In genomic region chr10:118459642-118460193, GRCh38 we compare ENCODE assay signal across 8 cellular contexts.
DNase-seq lines count a peak whose midpoint lies in the region; ATAC-seq and TF ChIP-seq lines count a peak whose summit lies in the region.

No MANE protein-coding gene starts in this region.

- no peak overlapping the region for H3K27ac ChIP-seq in A673 (ENCODE audit: low read depth, low read length, poor library complexity, severe bottlenecking)

- peak; percentile 72 for DNase-seq in A673 (ENCODE audit: low spot score)
- peak; percentile 74 for DNase-seq in NCI-H2227 (lab: John Stamatoyannopoulos, UW; ENCODE audit: unreplicated experiment)
- peak; percentile 30 to 36 for DNase-seq in activated CD4-positive, alpha-beta T cell treated with anti-CD3 and anti-CD28 coated beads for 24 hours (ENCODE audit: low read depth in 2 of 2)
- DNase-seq in cerebellum (ENCODE audit: low spot score): peak; percentile 44
- peak; percentile 89 for DNase-seq in left kidney (ENCODE audit: low read depth, low spot score)
- peak; percentile 28 to 44 for DNase-seq in stimulated activated CD4-positive, alpha-beta T cell treated with anti-CD3 and anti-CD28 coated beads, Interleukin-4, amount 100 ng/mL, for 48 hours (ENCODE audit: low read depth in 2 of 2)

- H3K4me1 ChIP-seq in A673 (ENCODE audit: insufficient read depth, low read length, poor library complexity, severe bottlenecking): no peaks in the 10 kb centered on the region

- H3K4me3 ChIP-seq in A673 (ENCODE audit: low read depth, low read length, poor library complexity, severe bottlenecking): no peak overlapping the region

- no TSS peak for BruUV-seq in A673 (replicated peaks; lab: Mats Ljungman, UMichigan)

- POLR2A ChIA-PET in A673 (lab: Charles Lee; ENCODE audit: low non-redundant PET): no interaction called here

- no peaks in the 10 kb centered on the region for H3K36me3 ChIP-seq in A673 (ENCODE audit: insufficient read depth, low read length, poor library complexity, severe bottlenecking)

- no peaks in the 10 kb centered on the region for H3K9me3 ChIP-seq in A673 (ENCODE audit: low read depth, low read length, poor library complexity, severe bottlenecking)

- intact Hi-C loops in A673 (cut with micrococcal nuclease; ENCODE audit: unreplicated experiment): loop anchor here (5.0 kb wide), 1 partner anchor 962 kb away; no protein-coding TSS in a partner anchor

- H3K27me3 ChIP-seq in A673 (replicated peaks; ENCODE audit: insufficient read depth, low read depth, low read length, poor library complexity): no peaks in the 10 kb centered on the region

- peak; percentile 91 for ATAC-seq in GM18499 (IDR thresholded peaks at IDR 0.05; ENCODE audit: insufficient read depth, unreplicated experiment)
- peak; percentile 57 for ATAC-seq in HG03025 (IDR thresholded peaks at IDR 0.05; ENCODE audit: low FRiP score, unreplicated experiment)

- CTCF ChIA-PET in A673 (lab: Charles Lee): interaction anchor here (0.5 to 1.7 kb wide), 5 partner anchors 15 to 1017 kb away, joined by 3 to 14 read pairs (median 4); no protein-coding TSS in a partner anchor

- peak; percentile 83 for TF ChIP-seq CTCF in A673 (conservative IDR thresholded peaks at IDR 0.05; ENCODE audit: low read depth, low read length)

Comparison
In these comparisons a context has a peak if more than half of its experiments do, and no peak if none do; other contexts are left out.
1. DNase-seq: peak in every context shown above with its lines; median percentile 89 in left kidney; 74 in NCI-H2227; 72 in A673; 44 in cerebellum; 36 in stimulated activated CD4-positive, alpha-beta T cell treated with anti-CD3 and anti-CD28 coated beads, Interleukin-4, amount 100 ng/mL, for 48 hours; 33 in activated CD4-positive, alpha-beta T cell treated with anti-CD3 and anti-CD28 coated beads for 24 hours.